ENCODE assay signal across 9 cellular contexts in genomic region chr17:8060274-8060673, GRCh38. TPM values are rescaled to one million over a fixed set of nuclear protein-coding genes. Genes with fewer than 3 reads are reported as not detected.
DNase-seq lines count a peak whose midpoint lies in the region; ATAC-seq, FAIRE-seq and TF ChIP-seq lines count a peak whose summit lies in the region.
"Had no signal": no experiment of that assay in that cellular context is flagged by ENCODE, and none has a peak within 500 bp of the region (broad histone marks: within the 10 kb centered on the region; RNA-seq: fewer than 3 reads in every experiment).

No MANE protein-coding gene starts in this region.

- no peak overlapping the region for H2AFZ ChIP-seq in fibroblast of lung (ENCODE audit: low read length)

- no peaks in the 10 kb centered on the region for H4K20me1 ChIP-seq in fibroblast of lung (ENCODE audit: control insufficient read depth, extremely low read depth, insufficient read depth, low read length)

- H3K27ac Mint-ChIP-seq in CD14-positive monocyte = no peak overlapping the region
- no peak overlapping the region for H3K27ac Mint-ChIP-seq in nephron progenitor cell
- no peak overlapping the region for H3K27ac Mint-ChIP-seq in stimulated activated memory B cell treated with anti-CD40 and anti-IgM and Interleukin-4, amounts not matched to agents 10 μg/mL and 1 μg/mL and 100 μg/mL, for 72 hours

- H3K36me3 Mint-ChIP-seq in CD14-positive monocyte (no peaks in the 10 kb centered on the region), nephron progenitor cell (ENCODE audit: low read depth) (no peaks in the 10 kb centered on the region)
- no peaks in the 10 kb centered on the region for H3K36me3 Mint-ChIP-seq in stimulated activated memory B cell treated with anti-CD40 and anti-IgM and Interleukin-4, amounts not matched to agents 10 μg/mL and 1 μg/mL and 100 μg/mL, for 72 hours

- FAIRE-seq in urothelium cell line (lab: Jason Lieb, UNC) = no peak

- H3K4me1 Mint-ChIP-seq in CD14-positive monocyte = peaks cover 41% of the 10 kb centered on the region
- H3K4me1 Mint-ChIP-seq in nephron progenitor cell = peaks cover 26% of the 10 kb centered on the region
- H3K4me1 Mint-ChIP-seq in stimulated activated memory B cell treated with anti-CD40 and anti-IgM and Interleukin-4, amounts not matched to agents 10 μg/mL and 1 μg/mL and 100 μg/mL, for 72 hours = peaks cover 22% of the 10 kb centered on the region

- intact Hi-C loops in CD14-positive monocyte (cut with micrococcal nuclease) = loop anchor here (2.0 to 5.0 kb wide), 3 partner anchors 51 to 241 kb away; no protein-coding TSS in a partner anchor

- H3K27me3 Mint-ChIP-seq in CD14-positive monocyte (ENCODE audit: low read depth in 3 of 3) (peaks cover 22 to 44% (median 28%) of the 10 kb centered on the region in 3 donors), nephron progenitor cell (ENCODE audit: low read depth, poor library complexity) (peaks cover 76% of the 10 kb centered on the region)
- H3K27me3 Mint-ChIP-seq in stimulated activated memory B cell treated with anti-CD40 and anti-IgM and Interleukin-4, amounts not matched to agents 10 μg/mL and 1 μg/mL and 100 μg/mL, for 72 hours = peaks cover 44% of the 10 kb centered on the region

- no peak overlapping the region for H3K27ac ChIP-seq in fibroblast of lung (ENCODE audit: insufficient read depth, low read length)

- H3K36me3 ChIP-seq in fibroblast of lung (ENCODE audit: control insufficient read depth, insufficient read depth, low read length) = no peaks in the 10 kb centered on the region

- peaks cover 0 to 3% (median 0%) of the 10 kb centered on the region in 7 donors for H3K9me3 Mint-ChIP-seq in CD14-positive monocyte
- H3K9me3 Mint-ChIP-seq in nephron progenitor cell = peaks cover 3% of the 10 kb centered on the region
- H3K9me3 Mint-ChIP-seq in stimulated activated memory B cell treated with anti-CD40 and anti-IgM and Interleukin-4, amounts not matched to agents 10 μg/mL and 1 μg/mL and 100 μg/mL, for 72 hours = no peaks in the 10 kb centered on the region

- H3K27me3 ChIP-seq in fibroblast of lung (ENCODE audit: control insufficient read depth, insufficient read depth, low read length) = peaks cover 56% of the 10 kb centered on the region

- H3K79me2 ChIP-seq in fibroblast of lung (ENCODE audit: control insufficient read depth, insufficient read depth, low read length) = no peaks in the 10 kb centered on the region

- ATAC-seq in stimulated activated memory B cell treated with anti-CD40 and anti-IgM and Interleukin-4, amounts not matched to agents 10 μg/mL and 1 μg/mL and 100 μg/mL, for 72 hours = no peak

- TF ChIP-seq CTCF in CD14-positive monocyte (IDR thresholded peaks at IDR 0.05) (peak; percentile 91), fibroblast of lung (conservative IDR thresholded peaks at IDR 0.05 in 1 of 2, IDR thresholded peaks at IDR 0.05 in 1 of 2; ENCODE audit: low read depth in 1 of 2, low read length in 2 of 2) (peak; percentile 61 to 62), nephron progenitor cell (IDR thresholded peaks at IDR 0.05) (peak; percentile 73)

- H3K9me3 ChIP-seq in fibroblast of lung (ENCODE audit: control insufficient read depth, insufficient read depth, low read depth, low read length) = no peaks in the 10 kb centered on the region

- DNase-seq in CD14-positive monocyte (ENCODE audit: low spot score) (no peak), HCEC 1CT (peak; percentile 42), NOMO-1 (lab: John Stamatoyannopoulos, UW; ENCODE audit: unreplicated experiment in 2 of 2) (peak; percentile 36 to 64), activated T-cell treated with anti-CD3 and anti-CD28 coated beads for 48 hours (ENCODE audit: low read depth) (peak; percentile 31), fibroblast of lung (ENCODE audit: low read depth in 2 of 2) (peak; percentile 47 to 74), nephron progenitor cell (peak; percentile 65), urothelium cell line (ENCODE audit: low spot score) (peak; percentile 62)

- H3K4me3 ChIP-seq in fibroblast of lung (replicated peaks in 1 of 4; ENCODE audit: control extremely low read depth in 1 of 4, insufficient read depth in 1 of 4, low read depth in 3 of 4, low read length in 4 of 4) = no peak overlapping the region

- no peak overlapping the region for H3K9ac ChIP-seq in fibroblast of lung (ENCODE audit: insufficient read depth, low read length)

- H3K4me3 Mint-ChIP-seq in CD14-positive monocyte (no peak overlapping the region), nephron progenitor cell (no peak overlapping the region)
- H3K4me3 Mint-ChIP-seq in stimulated activated memory B cell treated with anti-CD40 and anti-IgM and Interleukin-4, amounts not matched to agents 10 μg/mL and 1 μg/mL and 100 μg/mL, for 72 hours = no peak overlapping the region

- no peak overlapping the region for H3K4me2 ChIP-seq in fibroblast of lung (ENCODE audit: extremely low read depth, insufficient read depth, low read length)

- H3K4me1 ChIP-seq in fibroblast of lung (ENCODE audit: control insufficient read depth, extremely low read depth, insufficient read depth, low read length) = no peaks in the 10 kb centered on the region

RNA-seq across cellular contexts. Expression of gene ALOX15B, which starts 21.4 kb away (rescaled TPM):
- 1 to 10 TPM; 2.0 to 2.8 TPM for polyA plus RNA-seq in CD14-positive monocyte
- total RNA-seq in fibroblast of lung = not detected in 2 replicates
- polyA plus RNA-seq in fibroblast of lung = not detected in 2 replicates
- not detected in 2 replicates for polyA plus RNA-seq in fibroblast of lung (2012)
- not detected in 2 replicates for polyA minus RNA-seq in fibroblast of lung (ENCODE audit: low replicate concordance)
- total RNA-seq: T-helper 1 cell treated with Interleukin-12 subunit alpha and Interleukin-12 subunit beta and Interleukin-4 antibody, amounts not matched to agents 30 ng/mL and 1 ng/mL, for 36 hours had no signal

RNA-seq across cellular contexts. Expression of gene ALOX12B, which starts 27.2 kb away (rescaled TPM):
- polyA plus RNA-seq in CD14-positive monocyte (not detected), fibroblast of lung (not detected in 2 replicates)
- total RNA-seq in fibroblast of lung = not detected in 2 replicates
- polyA plus RNA-seq in fibroblast of lung (2012) = not detected in 2 replicates
- polyA minus RNA-seq in fibroblast of lung (ENCODE audit: low replicate concordance) = not detected in 2 replicates
- total RNA-seq: T-helper 1 cell treated with Interleukin-12 subunit alpha and Interleukin-12 subunit beta and Interleukin-4 antibody, amounts not matched to agents 30 ng/mL and 1 ng/mL, for 36 hours had no signal

RNA-seq across cellular contexts. Expression of gene GUCY2D, which starts 57.9 kb away (rescaled TPM):
- polyA plus RNA-seq in CD14-positive monocyte = under 1 TPM in 1 of 2 donors, not detected in 1; 0.46 TPM
- total RNA-seq in fibroblast of lung = not detected in 2 replicates
- not detected in 2 replicates for polyA plus RNA-seq in fibroblast of lung
- polyA plus RNA-seq in fibroblast of lung (2012) = not detected in 2 replicates
- polyA minus RNA-seq in fibroblast of lung (ENCODE audit: low replicate concordance) = not detected in 2 replicates
- total RNA-seq: T-helper 1 cell treated with Interleukin-12 subunit alpha and Interleukin-12 subunit beta and Interleukin-4 antibody, amounts not matched to agents 30 ng/mL and 1 ng/mL, for 36 hours had no signal

RNA-seq across cellular contexts. Expression of gene ALOXE3, which starts 58.0 kb away (rescaled TPM):
- not detected for polyA plus RNA-seq in CD14-positive monocyte
- not detected in 2 replicates for total RNA-seq in fibroblast of lung
- polyA plus RNA-seq in fibroblast of lung = 0.01 and 0.03 TPM in 2 replicates
- not detected in 2 replicates for polyA plus RNA-seq in fibroblast of lung (2012)
- not detected in 2 replicates for polyA minus RNA-seq in fibroblast of lung (ENCODE audit: low replicate concordance)
- total RNA-seq: T-helper 1 cell treated with Interleukin-12 subunit alpha and Interleukin-12 subunit beta and Interleukin-4 antibody, amounts not matched to agents 30 ng/mL and 1 ng/mL, for 36 hours had no signal
